In the genomic region with DNA sequence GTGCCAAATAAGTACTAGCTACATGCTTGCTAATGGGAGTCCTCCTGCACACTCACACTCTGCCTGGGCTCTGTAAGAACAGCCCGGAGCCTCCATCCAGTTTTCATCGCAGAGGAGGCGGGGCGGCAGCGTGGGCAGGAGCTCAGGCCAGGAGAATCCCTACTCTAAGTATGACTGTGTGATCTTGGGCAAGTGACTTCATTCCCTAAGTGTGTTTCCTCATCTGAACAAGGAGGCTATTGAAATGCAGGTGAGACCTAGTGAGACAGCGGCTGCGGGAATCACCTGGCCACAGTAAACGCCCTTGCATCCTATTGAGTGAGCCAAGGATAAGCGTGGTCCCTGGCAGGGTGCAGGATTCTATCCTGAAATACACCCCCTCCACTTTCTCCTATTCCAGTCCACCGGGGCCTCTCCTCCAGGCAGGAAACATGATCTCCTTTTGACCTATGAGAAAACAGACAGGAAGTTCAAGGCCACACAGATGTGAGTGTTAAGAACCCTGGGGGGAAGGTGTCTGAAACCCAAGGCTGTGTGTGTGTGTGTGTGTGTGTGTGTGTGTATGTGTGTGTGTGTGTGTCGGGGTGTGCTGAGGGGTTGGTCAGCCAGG, we compare ENCODE assay signal across 11 cellular contexts. TPM values are rescaled to one million over a fixed set of nuclear protein-coding genes. Genes with fewer than 3 reads are reported as not detected.
DNase-seq lines count a peak whose midpoint lies in the region; ATAC-seq lines count a peak whose summit lies in the region.
"Had no signal": no experiment of that assay in that cellular context is flagged by ENCODE, and none has a peak within 500 bp of the region (broad histone marks: within the 10 kb centered on the region; RNA-seq: fewer than 3 reads in every experiment).

No MANE protein-coding gene starts in this region.

- peaks cover 3% of the 10 kb centered on the region for H3K27me3 Mint-ChIP-seq in activated naive CD8-positive, alpha-beta T cell treated with anti-CD3 and anti-CD28 coated beads for 36 hours
- peaks cover 0 to 1% (median 0%) of the 10 kb centered on the region in 5 donors for H3K27me3 Mint-ChIP-seq in naive thymus-derived CD8-positive, alpha-beta T cell
- H3K27me3 Mint-ChIP-seq: activated B cell treated with CpG ODN at 0.5 μM for 24 hours had no signal

- H3K36me3 Mint-ChIP-seq in activated naive CD8-positive, alpha-beta T cell treated with anti-CD3 and anti-CD28 coated beads for 36 hours, result no peaks in the 10 kb centered on the region
- no peaks in the 10 kb centered on the region for H3K36me3 Mint-ChIP-seq in naive thymus-derived CD8-positive, alpha-beta T cell

- no peaks in the 10 kb centered on the region for H3K9me3 Mint-ChIP-seq in activated naive CD8-positive, alpha-beta T cell treated with anti-CD3 and anti-CD28 coated beads for 36 hours
- H3K9me3 Mint-ChIP-seq in naive thymus-derived CD8-positive, alpha-beta T cell, result no peaks in the 10 kb centered on the region
- H3K9me3 Mint-ChIP-seq: activated B cell treated with CpG ODN at 0.5 μM for 24 hours; dendritic cell treated with granulocyte-macrophage colony-stimulating factor and Interleukin-4, amounts not matched to agents 40 ng/mL and 50 ng/mL, for 4 days had no signal

- in situ Hi-C loops in KBM-7 (cut with MboI; ENCODE audit: low pct_unique_long_range_greater_than_20kb, low sequenced_read_pairs), result no loop called here

- DNase-seq in DMS 273 (lab: John Stamatoyannopoulos, UW; ENCODE audit: unreplicated experiment) (peak; percentile 25), DMS 273 treated with DMSO at 0.1 percent for 48 hours (lab: John Stamatoyannopoulos, UW) (no peak), KBM-7 (peak; percentile 73), mesenteric fat pad (ENCODE audit: low spot score) (no peak)
- no peak for DNase-seq in activated naive CD8-positive, alpha-beta T cell treated with anti-CD3 and anti-CD28 coated beads for 36 hours
- peak in 4 of 10 donors; percentile 18 to 35 (median 26) for DNase-seq in naive thymus-derived CD8-positive, alpha-beta T cell
- DNase-seq in activated CD4-positive, CD25-positive, alpha-beta regulatory T cell (lab: John Stamatoyannopoulos, UW), result no peak
- DNase-seq: activated B cell treated with CpG ODN at 0.5 μM for 24 hours, lower lobe of right lung had no signal

- peak; percentile 24 to 64 for ATAC-seq in naive thymus-derived CD8-positive, alpha-beta T cell
- no peak for ATAC-seq in HG02938 (IDR thresholded peaks at IDR 0.05; ENCODE audit: unreplicated experiment)

- no peak overlapping the region for H3K4me3 Mint-ChIP-seq in activated naive CD8-positive, alpha-beta T cell treated with anti-CD3 and anti-CD28 coated beads for 36 hours
- peak overlapping the region in 9 of 10 donors; percentile 15 to 59 (median 32) for H3K4me3 Mint-ChIP-seq in naive thymus-derived CD8-positive, alpha-beta T cell
- H3K4me3 Mint-ChIP-seq: activated B cell treated with CpG ODN at 0.5 μM for 24 hours; dendritic cell treated with granulocyte-macrophage colony-stimulating factor and Interleukin-4, amounts not matched to agents 40 ng/mL and 50 ng/mL, for 4 days had no signal

- H3K4me1 Mint-ChIP-seq in activated naive CD8-positive, alpha-beta T cell treated with anti-CD3 and anti-CD28 coated beads for 36 hours, result peaks cover 23% of the 10 kb centered on the region
- peaks cover 26 to 47% (median 43%) of the 10 kb centered on the region in 4 donors for H3K4me1 Mint-ChIP-seq in naive thymus-derived CD8-positive, alpha-beta T cell

- POLR2A ChIA-PET in naive thymus-derived CD8-positive, alpha-beta T cell (lab: Charles Lee), result no interaction called here

- peak overlapping the region; percentile 40 for H3K27ac Mint-ChIP-seq in activated naive CD8-positive, alpha-beta T cell treated with anti-CD3 and anti-CD28 coated beads for 36 hours
- H3K27ac Mint-ChIP-seq in naive thymus-derived CD8-positive, alpha-beta T cell, result peak overlapping the region in 9 of 10 donors; percentile 16 to 88 (median 80)
- H3K27ac Mint-ChIP-seq: activated B cell treated with CpG ODN at 0.5 μM for 24 hours; dendritic cell treated with granulocyte-macrophage colony-stimulating factor and Interleukin-4, amounts not matched to agents 40 ng/mL and 50 ng/mL, for 4 days had no signal

RNA-seq across cellular contexts. Expression of a gene that starts 5.2 kb away (rescaled TPM):
- 10 to 100 TPM; 19.6 to 21.1 TPM for total RNA-seq in activated naive CD8-positive, alpha-beta T cell treated with anti-CD3 and anti-CD28 coated beads for 36 hours
- total RNA-seq in naive thymus-derived CD8-positive, alpha-beta T cell, result 10 to 100 TPM; 33.8 to 35.2 TPM
- 1 to 10 TPM; 1.5 to 4.0 (median 2.3) TPM for polyA plus RNA-seq in naive thymus-derived CD8-positive, alpha-beta T cell
- 21.2 TPM for total RNA-seq in mesenteric fat pad

Comparison
In these comparisons a context has a peak if more than half of its experiments do, and no peak if none do; other contexts are left out.
1. DNase-seq: peak in DMS 273 (single experiment) and KBM-7 (single experiment); none in DMS 273 treated with DMSO at 0.1 percent for 48 hours (single experiment), activated naive CD8-positive, alpha-beta T cell treated with anti-CD3 and anti-CD28 coated beads for 36 hours (single experiment), mesenteric fat pad (single experiment) and activated CD4-positive, CD25-positive, alpha-beta regulatory T cell (0 of 4).